15 cellular contexts compared by ENCODE assay signal in the genomic region with DNA sequence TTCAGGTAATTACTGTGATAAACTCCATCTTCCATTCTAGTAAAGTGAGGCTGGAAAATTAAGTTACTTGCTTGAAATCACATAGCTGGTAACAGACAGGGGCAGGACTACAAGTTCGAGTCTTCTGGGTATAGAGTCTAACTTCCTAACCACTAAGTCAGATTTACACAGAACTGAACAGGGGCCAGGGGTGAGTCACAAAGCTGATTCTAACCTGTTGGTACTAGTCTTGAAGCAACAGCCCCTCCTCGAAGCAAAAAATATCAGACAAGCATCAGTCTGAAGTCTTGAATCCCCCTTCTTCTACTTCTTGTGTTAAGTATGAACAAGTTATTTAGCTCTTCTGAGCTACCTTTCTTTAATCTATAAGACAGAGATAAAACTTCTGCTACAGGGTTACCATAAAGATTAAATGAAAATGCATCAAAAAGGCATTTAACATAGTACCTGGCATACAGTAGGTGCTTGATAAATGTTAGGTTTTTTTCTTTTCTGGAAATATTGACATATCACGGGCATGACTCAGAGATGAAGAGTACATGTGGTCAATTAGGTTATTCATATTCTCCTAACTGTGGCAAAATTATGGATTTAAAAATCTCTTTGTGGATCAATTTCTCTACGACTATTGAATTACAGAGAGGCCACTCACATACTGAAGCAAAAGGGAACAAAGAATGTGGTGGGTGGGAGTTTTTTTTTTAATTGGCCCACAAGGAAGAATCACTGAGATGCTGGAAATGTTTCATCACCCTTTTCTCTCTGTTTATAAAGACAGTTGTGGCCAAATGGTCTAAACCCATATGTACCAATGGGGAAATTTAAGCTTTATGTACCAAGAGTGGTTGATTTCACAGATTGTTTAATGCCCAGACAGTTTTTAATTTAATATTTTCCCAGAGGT.
DNase-seq lines count a peak whose midpoint lies in the region; ATAC-seq and TF ChIP-seq lines count a peak whose summit lies in the region.
"Had no signal": no experiment of that assay in that cellular context is flagged by ENCODE, and none has a peak within 500 bp of the region (broad histone marks: within the 10 kb centered on the region; RNA-seq: fewer than 3 reads in every experiment).

No MANE protein-coding gene starts in this region.

- TF ChIP-seq CTCF in foreskin keratinocyte (conservative IDR thresholded peaks at IDR 0.05) (no peak), ovary (IDR thresholded peaks at IDR 0.05) (no peak)

- no peak for TF ChIP-seq EP300 in ovary (IDR thresholded peaks at IDR 0.05)

- H3K4me3 ChIP-seq in adipocyte (ENCODE audit: low read length) (no peak overlapping the region), ovary (no peak overlapping the region)
- H3K4me3 ChIP-seq: right atrium auricular region had no signal

- no peak for TF ChIP-seq POLR2A in ovary (IDR thresholded peaks at IDR 0.05)

- ATAC-seq in foreskin keratinocyte = peak; percentile 90

- DNase-seq in AG08395 (ENCODE audit: low spot score) = peak; percentile 39
- peak; percentile 66 for DNase-seq in ELR (ENCODE audit: low read depth)
- peak; percentile 68 for DNase-seq in adipocyte (ENCODE audit: low read depth)
- DNase-seq in foreskin keratinocyte = peak; percentile 75 to 86
- no peak for DNase-seq in NCI-H69 (lab: John Stamatoyannopoulos, UW)
- DNase-seq in ovary = no peak
- DNase-seq in RPMI8226 = no peak
- no peak for DNase-seq in NCI-H82 (lab: John Stamatoyannopoulos, UW)
- DNase-seq: aorta; CD4-positive, alpha-beta memory T cell; effector CD4-positive, alpha-beta T cell; GF-D8; NCI-H2029; NK-92 treated with Interleukin-12 subunit alpha and Interleukin-12 subunit beta, amount 100 ng/mL, for 24 hours had no signal

- peak overlapping the region; percentile 3 for H3K27ac ChIP-seq in foreskin keratinocyte
- no peak overlapping the region for H3K27ac ChIP-seq in ovary
- H3K27ac ChIP-seq: right atrium auricular region had no signal

- H3K36me3 ChIP-seq in adipocyte (ENCODE audit: control insufficient read depth, insufficient read depth, low read length, severe bottlenecking) (no peaks in the 10 kb centered on the region), ovary (no peaks in the 10 kb centered on the region)
- H3K36me3 ChIP-seq: right atrium auricular region had no signal

- H3K4me1 ChIP-seq in adipocyte (ENCODE audit: control insufficient read depth, insufficient read depth, low read length) = peaks cover 15% of the 10 kb centered on the region
- H3K4me1 ChIP-seq in foreskin keratinocyte = peaks cover 21% of the 10 kb centered on the region
- H3K4me1 ChIP-seq in ovary (ENCODE audit: insufficient read depth) = no peaks in the 10 kb centered on the region
- H3K4me1 ChIP-seq: right atrium auricular region had no signal

- H3K9me3 ChIP-seq in adipocyte (ENCODE audit: control insufficient read depth, low read length) (no peaks in the 10 kb centered on the region), ovary (no peaks in the 10 kb centered on the region)
- H3K9me3 ChIP-seq: right atrium auricular region had no signal

- H3K27me3 ChIP-seq in adipocyte (replicated peaks; ENCODE audit: control insufficient read depth, insufficient read depth, low read length) = no peaks in the 10 kb centered on the region
- no peaks in the 10 kb centered on the region for H3K27me3 ChIP-seq in foreskin keratinocyte
- H3K27me3 ChIP-seq in ovary = no peaks in the 10 kb centered on the region
- H3K27me3 ChIP-seq: right atrium auricular region had no signal

- intact Hi-C loops in ovary (cut with DNase I) = no loop called here

- WGBS in ovary, 3 donors = 88 to 90% (median 89%) methylated on average over 4 of the region's 4 CpGs

- H3K9ac ChIP-seq in adipocyte (ENCODE audit: low read length) = peak overlapping the region; percentile 15

Comparison
In these comparisons a context has a peak if more than half of its experiments do, and no peak if none do; other contexts are left out.
1. DNase-seq: peak in AG08395 (single experiment), ELR (single experiment), adipocyte (single experiment) and foreskin keratinocyte (2 of 2); none in NCI-H69 (single experiment), ovary (0 of 5), RPMI8226 (single experiment) and NCI-H82 (single experiment).